In the genomic region with DNA sequence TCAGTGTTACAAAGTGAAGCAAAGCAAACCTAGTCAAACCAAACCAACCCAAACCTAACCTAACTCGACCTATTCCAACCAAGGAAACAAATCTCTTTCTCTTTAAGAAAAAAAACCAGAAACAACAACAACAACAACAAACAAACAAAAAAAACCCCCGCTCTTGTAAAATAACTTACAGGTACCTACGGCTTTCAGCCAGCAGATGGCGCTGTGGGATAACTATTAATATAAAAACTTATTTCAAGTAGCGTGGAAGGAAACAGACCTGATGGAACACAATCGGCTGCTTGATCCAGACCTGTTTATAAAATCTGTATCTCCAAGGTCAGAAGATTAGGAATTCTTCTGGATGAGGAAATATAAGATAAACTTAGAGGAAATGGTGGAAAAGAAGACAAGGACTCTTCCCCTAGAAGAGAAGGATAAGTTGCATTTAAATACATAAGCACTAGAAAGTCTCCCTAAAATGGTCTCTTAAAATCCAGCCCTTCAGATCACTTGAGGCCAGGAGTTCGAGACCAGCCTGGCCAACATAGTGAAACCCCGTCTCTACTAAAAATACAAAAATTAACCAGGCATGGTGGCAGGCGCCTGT, we compare ENCODE assay signal across 8 cellular contexts. TPM values are rescaled to one million over a fixed set of nuclear protein-coding genes. Genes with fewer than 3 reads are reported as not detected.
DNase-seq lines count a peak whose midpoint lies in the region; ATAC-seq and TF ChIP-seq lines count a peak whose summit lies in the region.

No MANE protein-coding gene starts in this region.

- H3K4me3 Mint-ChIP-seq in GM23338 (no peak overlapping the region), endodermal cell (no peak overlapping the region)

- H3K27me3 Mint-ChIP-seq in GM23338 (ENCODE audit: insufficient read depth, low read depth, poor library complexity) = no peaks in the 10 kb centered on the region
- H3K27me3 Mint-ChIP-seq in endodermal cell (ENCODE audit: insufficient read depth) = no peaks in the 10 kb centered on the region

- H3K36me3 Mint-ChIP-seq in GM23338 (ENCODE audit: low read depth) = no peaks in the 10 kb centered on the region
- H3K36me3 Mint-ChIP-seq in endodermal cell (ENCODE audit: low read depth) = no peaks in the 10 kb centered on the region

- H3K27ac Mint-ChIP-seq in GM23338 = no peak overlapping the region; the same call in 1 of the 2 replicates
- no peak overlapping the region for H3K27ac Mint-ChIP-seq in endodermal cell

- H3K4me1 ChIP-seq in GM23338 (ENCODE audit: insufficient read depth) (no peaks in the 10 kb centered on the region), endodermal cell (ENCODE audit: control insufficient read depth, insufficient read depth, low read length) (no peaks in the 10 kb centered on the region)

- H3K4me3 ChIP-seq in AG09309 (ENCODE audit: control insufficient read depth, low read depth, low read length) = no peak overlapping the region
- no peak overlapping the region for H3K4me3 ChIP-seq in GM23338
- H3K4me3 ChIP-seq in endodermal cell (ENCODE audit: low read length) = no peak overlapping the region

- no peak overlapping the region for H3K9ac ChIP-seq in endodermal cell (ENCODE audit: extremely low read depth, low read length, poor library complexity, severe bottlenecking)

- TF ChIP-seq CTCF in AG09309 (IDR thresholded peaks at IDR 0.05; ENCODE audit: control insufficient read depth, insufficient read depth, low read depth, low read length, missing control alignments) (peak; percentile 66), GM23338 (conservative IDR thresholded peaks at IDR 0.05; ENCODE audit: low read depth in 2 of 2) (peak; percentile 54 to 75), endodermal cell (conservative IDR thresholded peaks at IDR 0.05) (peak; percentile 85)

- H3K27ac ChIP-seq in GM23338 (ENCODE audit: low read depth) = no peak overlapping the region
- H3K27ac ChIP-seq in endodermal cell (ENCODE audit: low read depth, low read length) = no peak overlapping the region

- H3K36me3 ChIP-seq in GM23338 (ENCODE audit: insufficient read depth) = no peaks in the 10 kb centered on the region
- H3K36me3 ChIP-seq in endodermal cell (ENCODE audit: control insufficient read depth, insufficient read depth, low read length) = no peaks in the 10 kb centered on the region

- no peaks in the 10 kb centered on the region for H4K20me1 ChIP-seq in GM23338 (replicated peaks; ENCODE audit: insufficient read depth)

- no peak overlapping the region for H3K4me2 ChIP-seq in GM23338

- DNase-seq in AG09309 (ENCODE audit: low read depth) (peak; percentile 13), GM23338 (ENCODE audit: low spot score) (peak; percentile 76), NCI-H748 (lab: John Stamatoyannopoulos, UW; ENCODE audit: unreplicated experiment) (peak; percentile 65), endodermal cell (peak; percentile 84), mucosa of gallbladder (ENCODE audit: low spot score) (peak; percentile 70)
- peak; percentile 18 to 27 for DNase-seq in activated CD8-positive, alpha-beta memory T cell treated with anti-CD3 and anti-CD28 coated beads for 4 hours (ENCODE audit: low read depth in 2 of 2)
- peak; percentile 30 for DNase-seq in stimulated activated CD8-positive, alpha-beta memory T cell treated with anti-CD3 and anti-CD28 coated beads, Interleukin-7, amount 100 ng/mL, for 24 hours (ENCODE audit: low read depth)

- no peaks in the 10 kb centered on the region for H3K9me3 Mint-ChIP-seq in GM23338
- peaks cover 37% of the 10 kb centered on the region for H3K9me3 Mint-ChIP-seq in endodermal cell

- H2AFZ ChIP-seq in GM23338 = no peak overlapping the region

- ATAC-seq in GM23338 (no peak), HG02759 (IDR thresholded peaks at IDR 0.05; ENCODE audit: unreplicated experiment) (no peak)

- H3K9me3 ChIP-seq in endodermal cell (ENCODE audit: control insufficient read depth, low read length) = no peaks in the 10 kb centered on the region

- H3K27me3 ChIP-seq in GM23338 (ENCODE audit: insufficient read depth) (no peaks in the 10 kb centered on the region), endodermal cell (ENCODE audit: control insufficient read depth, insufficient read depth, low read length, poor library complexity, severe bottlenecking) (no peaks in the 10 kb centered on the region)

- no peaks in the 10 kb centered on the region for H3F3A ChIP-seq in GM23338 (replicated peaks; ENCODE audit: low read depth)

- H3K4me1 Mint-ChIP-seq in GM23338 = no peaks in the 10 kb centered on the region; the same call in 2 of the 3 replicates
- no peaks in the 10 kb centered on the region for H3K4me1 Mint-ChIP-seq in endodermal cell

- H3K9me2 ChIP-seq in GM23338 (ENCODE audit: insufficient read depth) = no peaks in the 10 kb centered on the region

- WGBS in endodermal cell (ENCODE audit: insufficient coverage in 1 of 2, insufficient read length in 1 of 2), 2 experiments = 23% methylated on average over 3 of the region's 9 CpGs; no CpG with 5 or more reads in 1 of the 2 experiments

- no peaks in the 10 kb centered on the region for H3K79me2 ChIP-seq in GM23338 (replicated peaks; ENCODE audit: insufficient read depth)

TF ChIP-seq in GM23338, 12 proteins besides CTCF, POLR2A, EP300 and RAD21 (continues in another document):
- no peak for TF ChIP-seq ETS1 (IDR thresholded peaks at IDR 0.05)
- TF ChIP-seq EZH2 (IDR thresholded peaks at IDR 0.05; ENCODE audit: low read depth, unreplicated experiment) = no peak
- TF ChIP-seq STAT1 (IDR thresholded peaks at IDR 0.05; ENCODE audit: unreplicated experiment) = no peak
- TF ChIP-seq NANOG (IDR thresholded peaks at IDR 0.05; ENCODE audit: borderline replicate concordance) = no peak
- no peak for TF ChIP-seq POLR2AphosphoS5 (IDR thresholded peaks at IDR 0.05; ENCODE audit: low read depth)
- no peak for TF ChIP-seq JUNB (IDR thresholded peaks at IDR 0.05; ENCODE audit: unreplicated experiment)
- TF ChIP-seq, protein P1, sequence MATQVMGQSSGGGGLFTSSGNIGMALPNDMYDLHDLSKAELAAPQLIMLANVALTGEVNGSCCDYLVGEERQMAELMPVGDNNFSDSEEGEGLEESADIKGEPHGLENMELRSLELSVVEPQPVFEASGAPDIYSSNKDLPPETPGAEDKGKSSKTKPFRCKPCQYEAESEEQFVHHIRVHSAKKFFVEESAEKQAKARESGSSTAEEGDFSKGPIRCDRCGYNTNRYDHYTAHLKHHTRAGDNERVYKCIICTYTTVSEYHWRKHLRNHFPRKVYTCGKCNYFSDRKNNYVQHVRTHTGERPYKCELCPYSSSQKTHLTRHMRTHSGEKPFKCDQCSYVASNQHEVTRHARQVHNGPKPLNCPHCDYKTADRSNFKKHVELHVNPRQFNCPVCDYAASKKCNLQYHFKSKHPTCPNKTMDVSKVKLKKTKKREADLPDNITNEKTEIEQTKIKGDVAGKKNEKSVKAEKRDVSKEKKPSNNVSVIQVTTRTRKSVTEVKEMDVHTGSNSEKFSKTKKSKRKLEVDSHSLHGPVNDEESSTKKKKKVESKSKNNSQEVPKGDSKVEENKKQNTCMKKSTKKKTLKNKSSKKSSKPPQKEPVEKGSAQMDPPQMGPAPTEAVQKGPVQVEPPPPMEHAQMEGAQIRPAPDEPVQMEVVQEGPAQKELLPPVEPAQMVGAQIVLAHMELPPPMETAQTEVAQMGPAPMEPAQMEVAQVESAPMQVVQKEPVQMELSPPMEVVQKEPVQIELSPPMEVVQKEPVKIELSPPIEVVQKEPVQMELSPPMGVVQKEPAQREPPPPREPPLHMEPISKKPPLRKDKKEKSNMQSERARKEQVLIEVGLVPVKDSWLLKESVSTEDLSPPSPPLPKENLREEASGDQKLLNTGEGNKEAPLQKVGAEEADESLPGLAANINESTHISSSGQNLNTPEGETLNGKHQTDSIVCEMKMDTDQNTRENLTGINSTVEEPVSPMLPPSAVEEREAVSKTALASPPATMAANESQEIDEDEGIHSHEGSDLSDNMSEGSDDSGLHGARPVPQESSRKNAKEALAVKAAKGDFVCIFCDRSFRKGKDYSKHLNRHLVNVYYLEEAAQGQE (IDR thresholded peaks at IDR 0.05; ENCODE audit: unreplicated experiment) = no peak
- TF ChIP-seq ZNF114 (CRISPR knock-in tag; IDR thresholded peaks at IDR 0.05) = no peak
- TF ChIP-seq CREB1 (CRISPR knock-in tag; IDR thresholded peaks at IDR 0.05; ENCODE audit: low read depth) = no peak

RNA-seq across cellular contexts. Expression of gene CDKL5, which starts 34.4 kb away (rescaled TPM):
- total RNA-seq in GM23338 (2014; rRNA removed; shearing (Covaris generic)) = 13.7 and 14.1 TPM in 2 replicates
- polyA plus RNA-seq in GM23338 (2016; fragmentation: Nextera tagmentation; extraction: Ambion mirVana) = 6.2 and 7.5 TPM in 2 replicates
- 10 to 100 TPM; 18.2 to 19.3 TPM for total RNA-seq in endodermal cell
- polyA plus RNA-seq in endodermal cell (2013, experiment 1 of 2) = 5.0 TPM
- polyA plus RNA-seq in endodermal cell (2013, experiment 2 of 2) = 5.3 TPM
- total RNA-seq in mucosa of gallbladder = 12.1 TPM

RNA-seq across cellular contexts. Expression of gene SCML2, which starts 36.6 kb away (rescaled TPM):
- total RNA-seq in GM23338 (2014; rRNA removed; shearing (Covaris generic)) = 21.5 and 26.2 TPM in 2 replicates
- 18.1 and 20.3 TPM in 2 replicates for polyA plus RNA-seq in GM23338 (2016; fragmentation: Nextera tagmentation; extraction: Ambion mirVana)
- 10 to 100 TPM; 16.8 to 22.8 TPM for total RNA-seq in endodermal cell
- polyA plus RNA-seq in endodermal cell (2013, experiment 1 of 2) = 23.2 TPM
- 24.0 TPM for polyA plus RNA-seq in endodermal cell (2013, experiment 2 of 2)
- 0.92 TPM for total RNA-seq in mucosa of gallbladder

Comparison
In these comparisons a context has a peak if more than half of its experiments do, and no peak if none do; other contexts are left out.
1. DNase-seq: peak in every context shown above with its lines; median percentile 84 in endodermal cell; 76 in GM23338; 70 in mucosa of gallbladder; 65 in NCI-H748; 30 in stimulated activated CD8-positive, alpha-beta memory T cell treated with anti-CD3 and anti-CD28 coated beads, Interleukin-7, amount 100 ng/mL, for 24 hours; 22 in activated CD8-positive, alpha-beta memory T cell treated with anti-CD3 and anti-CD28 coated beads for 4 hours; 13 in AG09309.